ENCODE assay signal across 16 cellular contexts in genomic region chr3:16236030-16236639, GRCh38.
"Had no signal": no experiment of that assay in that cellular context is flagged by ENCODE, and none has a peak within 500 bp of the region (broad histone marks: within the 10 kb centered on the region; RNA-seq: fewer than 3 reads in every experiment).

No MANE protein-coding gene starts in this region.

- H3K4me3 ChIP-seq: SJCRH30 had no signal

- H3K27me3 ChIP-seq: SJCRH30 had no signal

- H3K4me1 ChIP-seq: SJCRH30 had no signal

- H3K27ac ChIP-seq: RWPE1, SJCRH30 had no signal

- H3K36me3 ChIP-seq: SJCRH30 had no signal

- H3K9me3 ChIP-seq: SJCRH30 had no signal

- DNase-seq: KBM-7, NCI-H1092 treated with DMSO at 0.1 percent for 48 hours, NCI-H1436, NCI-H187, NCI-H2029, NCI-H2081 treated with DMSO at 0.1 percent for 48 hours, NCI-H2171, NCI-H226, NCI-H510A, NCI-H524 treated with DMSO at 0.1 percent for 48 hours, NCI-H82, SHP77 treated with DMSO at 0.1 percent for 48 hours, SJCRH30 had no signal

- ATAC-seq: Panc1, SK-N-SH treated with all-trans-retinoic acid at 6 μM for 48 hours had no signal
